Comparison of ENCODE assay signal across 1 cellular context in the genomic region with DNA sequence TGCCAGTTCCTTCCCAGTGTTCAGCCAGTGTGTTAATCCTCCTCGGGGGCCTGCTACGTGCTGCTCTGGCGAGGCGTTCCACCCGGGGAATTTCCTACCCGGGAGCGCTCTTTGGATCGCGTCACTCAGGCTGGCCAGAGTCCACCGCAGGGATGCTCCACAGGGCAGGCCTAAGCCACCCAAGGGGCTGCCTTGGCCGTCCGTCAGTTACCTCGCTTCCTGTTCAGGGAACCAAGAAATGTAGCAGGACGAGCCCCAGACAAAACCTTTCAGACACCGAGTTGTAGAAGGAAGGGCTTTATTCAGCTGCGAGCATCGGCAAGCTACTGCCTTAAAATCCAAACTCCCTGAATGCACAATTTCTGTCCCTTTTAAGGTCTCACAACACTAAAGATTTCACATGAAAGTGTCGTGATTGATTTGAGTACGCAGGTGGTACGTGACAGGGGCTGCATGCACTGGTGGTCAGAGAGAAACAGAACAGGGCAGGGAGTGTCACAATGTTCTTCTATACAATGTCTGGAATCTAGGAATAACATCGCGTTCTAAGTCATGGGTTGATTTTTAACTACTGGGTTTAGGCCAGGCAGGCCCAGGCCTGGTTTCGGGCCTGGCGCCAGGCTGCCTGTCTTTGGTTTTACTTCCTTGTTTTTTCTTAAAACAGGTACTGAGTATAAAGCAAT.
A peak's percentile ranks its signal among the peaks of the same experiment; 100 is the strongest.
TF ChIP-seq lines count a peak whose summit lies in the region.

No MANE protein-coding gene starts in this region.

TF ChIP-seq in HepG2, 621 proteins besides CTCF, POLR2A, EP300 and RAD21 (continued from another document and continues in another):
- peak; percentile 32; the same call in 1 of the 2 replicates for TF ChIP-seq ATF7-NPFF (CRISPR knock-in tag; IDR thresholded peaks at IDR 0.05; ENCODE audit: low read depth)
- TF ChIP-seq ZSCAN29 (CRISPR knock-in tag; conservative IDR thresholded peaks at IDR 0.05) = peak; percentile 71; the same call in 1 of the 2 replicates
- TF ChIP-seq, protein P1, sequence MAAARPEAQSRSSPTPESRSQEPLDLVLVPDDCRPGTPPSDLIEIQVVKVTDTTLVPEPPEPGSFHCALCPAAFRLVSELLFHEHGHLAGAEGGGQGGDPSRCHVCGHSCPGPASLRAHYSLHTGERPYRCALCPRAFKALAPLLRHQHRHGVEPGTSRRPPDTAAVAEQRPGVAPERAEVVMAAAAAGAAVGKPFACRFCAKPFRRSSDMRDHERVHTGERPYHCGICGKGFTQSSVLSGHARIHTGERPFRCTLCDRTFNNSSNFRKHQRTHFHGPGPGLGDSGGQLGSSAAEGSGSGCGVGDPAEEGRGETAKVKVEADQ (CRISPR knock-in tag; IDR thresholded peaks at IDR 0.05; ENCODE audit: borderline replicate concordance) = peak; percentile 81
- no peak for TF ChIP-seq SMARCC2 (IDR thresholded peaks at IDR 0.05)
- no peak for TF ChIP-seq CENPX (CRISPR knock-in tag; IDR thresholded peaks at IDR 0.05)
- peak; percentile 92 for TF ChIP-seq SAP130 (CRISPR knock-in tag; IDR thresholded peaks at IDR 0.05; ENCODE audit: low read depth)
- TF ChIP-seq PCBP1 (IDR thresholded peaks at IDR 0.05; ENCODE audit: borderline replicate concordance, low read depth, low read length) = no peak
- TF ChIP-seq, protein P2, sequence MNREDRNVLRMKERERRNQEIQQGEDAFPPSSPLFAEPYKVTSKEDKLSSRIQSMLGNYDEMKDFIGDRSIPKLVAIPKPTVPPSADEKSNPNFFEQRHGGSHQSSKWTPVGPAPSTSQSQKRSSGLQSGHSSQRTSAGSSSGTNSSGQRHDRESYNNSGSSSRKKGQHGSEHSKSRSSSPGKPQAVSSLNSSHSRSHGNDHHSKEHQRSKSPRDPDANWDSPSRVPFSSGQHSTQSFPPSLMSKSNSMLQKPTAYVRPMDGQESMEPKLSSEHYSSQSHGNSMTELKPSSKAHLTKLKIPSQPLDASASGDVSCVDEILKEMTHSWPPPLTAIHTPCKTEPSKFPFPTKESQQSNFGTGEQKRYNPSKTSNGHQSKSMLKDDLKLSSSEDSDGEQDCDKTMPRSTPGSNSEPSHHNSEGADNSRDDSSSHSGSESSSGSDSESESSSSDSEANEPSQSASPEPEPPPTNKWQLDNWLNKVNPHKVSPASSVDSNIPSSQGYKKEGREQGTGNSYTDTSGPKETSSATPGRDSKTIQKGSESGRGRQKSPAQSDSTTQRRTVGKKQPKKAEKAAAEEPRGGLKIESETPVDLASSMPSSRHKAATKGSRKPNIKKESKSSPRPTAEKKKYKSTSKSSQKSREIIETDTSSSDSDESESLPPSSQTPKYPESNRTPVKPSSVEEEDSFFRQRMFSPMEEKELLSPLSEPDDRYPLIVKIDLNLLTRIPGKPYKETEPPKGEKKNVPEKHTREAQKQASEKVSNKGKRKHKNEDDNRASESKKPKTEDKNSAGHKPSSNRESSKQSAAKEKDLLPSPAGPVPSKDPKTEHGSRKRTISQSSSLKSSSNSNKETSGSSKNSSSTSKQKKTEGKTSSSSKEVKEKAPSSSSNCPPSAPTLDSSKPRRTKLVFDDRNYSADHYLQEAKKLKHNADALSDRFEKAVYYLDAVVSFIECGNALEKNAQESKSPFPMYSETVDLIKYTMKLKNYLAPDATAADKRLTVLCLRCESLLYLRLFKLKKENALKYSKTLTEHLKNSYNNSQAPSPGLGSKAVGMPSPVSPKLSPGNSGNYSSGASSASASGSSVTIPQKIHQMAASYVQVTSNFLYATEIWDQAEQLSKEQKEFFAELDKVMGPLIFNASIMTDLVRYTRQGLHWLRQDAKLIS (CRISPR knock-in tag; IDR thresholded peaks at IDR 0.05) = no peak; the same call in 1 of the 2 replicates
- TF ChIP-seq FOSL2 (CRISPR knock-in tag; IDR thresholded peaks at IDR 0.05) = no peak
- peak; percentile 51; the same call in 1 of the 2 replicates for TF ChIP-seq ZNF747 (CRISPR knock-in tag; IDR thresholded peaks at IDR 0.05; ENCODE audit: borderline replicate concordance)
- TF ChIP-seq ZNF674 (CRISPR knock-in tag; IDR thresholded peaks at IDR 0.05; ENCODE audit: low read depth) = no peak
- no peak for TF ChIP-seq PRPF4 (IDR thresholded peaks at IDR 0.05; ENCODE audit: low read depth, low read length, poor library complexity, severe bottlenecking)
- TF ChIP-seq, protein P3, sequence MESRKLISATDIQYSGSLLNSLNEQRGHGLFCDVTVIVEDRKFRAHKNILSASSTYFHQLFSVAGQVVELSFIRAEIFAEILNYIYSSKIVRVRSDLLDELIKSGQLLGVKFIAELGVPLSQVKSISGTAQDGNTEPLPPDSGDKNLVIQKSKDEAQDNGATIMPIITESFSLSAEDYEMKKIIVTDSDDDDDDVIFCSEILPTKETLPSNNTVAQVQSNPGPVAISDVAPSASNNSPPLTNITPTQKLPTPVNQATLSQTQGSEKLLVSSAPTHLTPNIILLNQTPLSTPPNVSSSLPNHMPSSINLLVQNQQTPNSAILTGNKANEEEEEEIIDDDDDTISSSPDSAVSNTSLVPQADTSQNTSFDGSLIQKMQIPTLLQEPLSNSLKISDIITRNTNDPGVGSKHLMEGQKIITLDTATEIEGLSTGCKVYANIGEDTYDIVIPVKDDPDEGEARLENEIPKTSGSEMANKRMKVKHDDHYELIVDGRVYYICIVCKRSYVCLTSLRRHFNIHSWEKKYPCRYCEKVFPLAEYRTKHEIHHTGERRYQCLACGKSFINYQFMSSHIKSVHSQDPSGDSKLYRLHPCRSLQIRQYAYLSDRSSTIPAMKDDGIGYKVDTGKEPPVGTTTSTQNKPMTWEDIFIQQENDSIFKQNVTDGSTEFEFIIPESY (CRISPR knock-in tag; IDR thresholded peaks at IDR 0.05) = no peak
- TF ChIP-seq ARNTL (CRISPR knock-in tag; IDR thresholded peaks at IDR 0.05) = no peak
- TF ChIP-seq NCOA2 (CRISPR knock-in tag; IDR thresholded peaks at IDR 0.05) = 0 out of 2 replicates have a peak, but pooled peaks have one; percentile 11
- TF ChIP-seq HNRNPL (IDR thresholded peaks at IDR 0.05; ENCODE audit: low read depth, low read length) = 0 out of 2 replicates have a peak, but pooled peaks have one; percentile 52
- TF ChIP-seq, protein P4, sequence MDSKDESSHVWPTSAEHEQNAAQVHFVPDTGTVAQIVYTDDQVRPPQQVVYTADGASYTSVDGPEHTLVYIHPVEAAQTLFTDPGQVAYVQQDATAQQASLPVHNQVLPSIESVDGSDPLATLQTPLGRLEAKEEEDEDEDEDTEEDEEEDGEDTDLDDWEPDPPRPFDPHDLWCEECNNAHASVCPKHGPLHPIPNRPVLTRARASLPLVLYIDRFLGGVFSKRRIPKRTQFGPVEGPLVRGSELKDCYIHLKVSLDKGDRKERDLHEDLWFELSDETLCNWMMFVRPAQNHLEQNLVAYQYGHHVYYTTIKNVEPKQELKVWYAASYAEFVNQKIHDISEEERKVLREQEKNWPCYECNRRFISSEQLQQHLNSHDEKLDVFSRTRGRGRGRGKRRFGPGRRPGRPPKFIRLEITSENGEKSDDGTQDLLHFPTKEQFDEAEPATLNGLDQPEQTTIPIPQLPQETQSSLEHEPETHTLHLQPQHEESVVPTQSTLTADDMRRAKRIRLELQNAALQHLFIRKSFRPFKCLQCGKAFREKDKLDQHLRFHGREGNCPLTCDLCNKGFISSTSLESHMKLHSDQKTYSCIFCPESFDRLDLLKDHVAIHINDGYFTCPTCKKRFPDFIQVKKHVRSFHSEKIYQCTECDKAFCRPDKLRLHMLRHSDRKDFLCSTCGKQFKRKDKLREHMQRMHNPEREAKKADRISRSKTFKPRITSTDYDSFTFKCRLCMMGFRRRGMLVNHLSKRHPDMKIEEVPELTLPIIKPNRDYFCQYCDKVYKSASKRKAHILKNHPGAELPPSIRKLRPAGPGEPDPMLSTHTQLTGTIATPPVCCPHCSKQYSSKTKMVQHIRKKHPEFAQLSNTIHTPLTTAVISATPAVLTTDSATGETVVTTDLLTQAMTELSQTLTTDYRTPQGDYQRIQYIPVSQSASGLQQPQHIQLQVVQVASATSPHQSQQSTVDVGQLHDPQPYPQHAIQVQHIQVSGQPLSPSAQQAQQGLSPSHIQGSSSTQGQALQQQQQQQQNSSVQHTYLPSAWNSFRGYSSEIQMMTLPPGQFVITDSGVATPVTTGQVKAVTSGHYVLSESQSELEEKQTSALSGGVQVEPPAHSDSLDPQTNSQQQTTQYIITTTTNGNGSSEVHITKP (CRISPR knock-in tag; IDR thresholded peaks at IDR 0.05; ENCODE audit: low read depth) = peak; percentile 40; the same call in 1 of the 2 replicates
- TF ChIP-seq, protein P5, sequence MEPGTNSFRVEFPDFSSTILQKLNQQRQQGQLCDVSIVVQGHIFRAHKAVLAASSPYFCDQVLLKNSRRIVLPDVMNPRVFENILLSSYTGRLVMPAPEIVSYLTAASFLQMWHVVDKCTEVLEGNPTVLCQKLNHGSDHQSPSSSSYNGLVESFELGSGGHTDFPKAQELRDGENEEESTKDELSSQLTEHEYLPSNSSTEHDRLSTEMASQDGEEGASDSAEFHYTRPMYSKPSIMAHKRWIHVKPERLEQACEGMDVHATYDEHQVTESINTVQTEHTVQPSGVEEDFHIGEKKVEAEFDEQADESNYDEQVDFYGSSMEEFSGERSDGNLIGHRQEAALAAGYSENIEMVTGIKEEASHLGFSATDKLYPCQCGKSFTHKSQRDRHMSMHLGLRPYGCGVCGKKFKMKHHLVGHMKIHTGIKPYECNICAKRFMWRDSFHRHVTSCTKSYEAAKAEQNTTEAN (CRISPR knock-in tag; conservative IDR thresholded peaks at IDR 0.05) = no peak
- TF ChIP-seq ZNF430 (CRISPR knock-in tag; IDR thresholded peaks at IDR 0.05) = peak; percentile 85; the same call in 1 of the 2 replicates
- TF ChIP-seq ZBTB21 (CRISPR knock-in tag; IDR thresholded peaks at IDR 0.05) = no peak
- no peak for TF ChIP-seq HMG20A (CRISPR knock-in tag; IDR thresholded peaks at IDR 0.05; ENCODE audit: borderline replicate concordance)
- TF ChIP-seq, protein P6, sequence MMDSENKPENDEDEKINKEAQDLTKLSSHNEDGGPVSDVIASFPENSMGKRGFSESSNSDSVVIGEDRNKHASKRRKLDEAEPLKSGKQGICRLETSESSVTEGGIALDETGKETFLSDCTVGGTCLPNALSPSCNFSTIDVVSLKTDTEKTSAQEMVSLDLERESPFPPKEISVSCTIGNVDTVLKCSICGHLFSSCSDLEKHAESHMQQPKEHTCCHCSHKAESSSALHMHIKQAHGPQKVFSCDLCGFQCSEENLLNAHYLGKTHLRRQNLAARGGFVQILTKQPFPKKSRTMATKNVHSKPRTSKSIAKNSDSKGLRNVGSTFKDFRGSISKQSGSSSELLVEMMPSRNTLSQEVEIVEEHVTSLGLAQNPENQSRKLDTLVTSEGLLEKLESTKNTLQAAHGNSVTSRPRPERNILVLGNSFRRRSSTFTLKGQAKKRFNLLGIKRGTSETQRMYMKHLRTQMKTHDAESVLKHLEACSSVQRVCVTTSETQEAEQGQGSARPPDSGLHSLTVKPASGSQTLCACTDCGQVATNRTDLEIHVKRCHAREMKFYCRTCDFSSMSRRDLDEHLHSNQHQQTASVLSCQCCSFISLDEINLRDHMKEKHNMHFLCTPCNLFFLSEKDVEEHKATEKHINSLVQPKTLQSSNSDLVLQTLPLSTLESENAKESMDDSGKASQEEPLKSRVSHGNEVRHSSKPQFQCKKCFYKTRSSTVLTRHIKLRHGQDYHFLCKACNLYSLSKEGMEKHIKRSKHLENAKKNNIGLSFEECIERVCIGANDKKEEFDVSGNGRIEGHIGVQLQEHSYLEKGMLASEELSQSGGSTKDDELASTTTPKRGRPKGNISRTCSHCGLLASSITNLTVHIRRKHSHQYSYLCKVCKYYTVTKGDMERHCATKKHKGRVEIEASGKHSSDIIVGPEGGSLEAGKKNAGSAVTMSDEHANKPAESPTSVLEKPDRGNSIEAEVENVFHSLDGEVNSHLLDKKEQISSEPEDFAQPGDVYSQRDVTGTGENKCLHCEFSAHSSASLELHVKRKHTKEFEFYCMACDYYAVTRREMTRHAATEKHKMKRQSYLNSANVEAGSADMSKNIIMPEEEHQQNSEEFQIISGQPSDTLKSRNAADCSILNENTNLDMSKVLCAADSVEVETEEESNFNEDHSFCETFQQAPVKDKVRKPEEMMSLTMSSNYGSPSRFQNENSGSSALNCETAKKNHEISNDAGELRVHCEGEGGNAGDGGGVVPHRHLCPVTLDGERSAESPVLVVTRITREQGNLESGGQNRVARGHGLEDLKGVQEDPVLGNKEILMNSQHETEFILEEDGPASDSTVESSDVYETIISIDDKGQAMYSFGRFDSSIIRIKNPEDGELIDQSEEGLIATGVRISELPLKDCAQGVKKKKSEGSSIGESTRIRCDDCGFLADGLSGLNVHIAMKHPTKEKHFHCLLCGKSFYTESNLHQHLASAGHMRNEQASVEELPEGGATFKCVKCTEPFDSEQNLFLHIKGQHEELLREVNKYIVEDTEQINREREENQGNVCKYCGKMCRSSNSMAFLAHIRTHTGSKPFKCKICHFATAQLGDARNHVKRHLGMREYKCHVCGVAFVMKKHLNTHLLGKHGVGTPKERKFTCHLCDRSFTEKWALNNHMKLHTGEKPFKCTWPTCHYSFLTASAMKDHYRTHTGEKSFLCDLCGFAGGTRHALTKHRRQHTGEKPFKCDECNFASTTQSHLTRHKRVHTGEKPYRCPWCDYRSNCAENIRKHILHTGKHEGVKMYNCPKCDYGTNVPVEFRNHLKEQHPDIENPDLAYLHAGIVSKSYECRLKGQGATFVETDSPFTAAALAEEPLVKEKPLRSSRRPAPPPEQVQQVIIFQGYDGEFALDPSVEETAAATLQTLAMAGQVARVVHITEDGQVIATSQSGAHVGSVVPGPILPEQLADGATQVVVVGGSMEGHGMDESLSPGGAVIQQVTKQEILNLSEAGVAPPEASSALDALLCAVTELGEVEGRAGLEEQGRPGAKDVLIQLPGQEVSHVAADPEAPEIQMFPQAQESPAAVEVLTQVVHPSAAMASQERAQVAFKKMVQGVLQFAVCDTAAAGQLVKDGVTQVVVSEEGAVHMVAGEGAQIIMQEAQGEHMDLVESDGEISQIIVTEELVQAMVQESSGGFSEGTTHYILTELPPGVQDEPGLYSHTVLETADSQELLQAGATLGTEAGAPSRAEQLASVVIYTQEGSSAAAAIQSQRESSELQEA (CRISPR knock-in tag; IDR thresholded peaks at IDR 0.05; ENCODE audit: not compliant biosample characterization) = peak; percentile 36
- TF ChIP-seq, protein P7, sequence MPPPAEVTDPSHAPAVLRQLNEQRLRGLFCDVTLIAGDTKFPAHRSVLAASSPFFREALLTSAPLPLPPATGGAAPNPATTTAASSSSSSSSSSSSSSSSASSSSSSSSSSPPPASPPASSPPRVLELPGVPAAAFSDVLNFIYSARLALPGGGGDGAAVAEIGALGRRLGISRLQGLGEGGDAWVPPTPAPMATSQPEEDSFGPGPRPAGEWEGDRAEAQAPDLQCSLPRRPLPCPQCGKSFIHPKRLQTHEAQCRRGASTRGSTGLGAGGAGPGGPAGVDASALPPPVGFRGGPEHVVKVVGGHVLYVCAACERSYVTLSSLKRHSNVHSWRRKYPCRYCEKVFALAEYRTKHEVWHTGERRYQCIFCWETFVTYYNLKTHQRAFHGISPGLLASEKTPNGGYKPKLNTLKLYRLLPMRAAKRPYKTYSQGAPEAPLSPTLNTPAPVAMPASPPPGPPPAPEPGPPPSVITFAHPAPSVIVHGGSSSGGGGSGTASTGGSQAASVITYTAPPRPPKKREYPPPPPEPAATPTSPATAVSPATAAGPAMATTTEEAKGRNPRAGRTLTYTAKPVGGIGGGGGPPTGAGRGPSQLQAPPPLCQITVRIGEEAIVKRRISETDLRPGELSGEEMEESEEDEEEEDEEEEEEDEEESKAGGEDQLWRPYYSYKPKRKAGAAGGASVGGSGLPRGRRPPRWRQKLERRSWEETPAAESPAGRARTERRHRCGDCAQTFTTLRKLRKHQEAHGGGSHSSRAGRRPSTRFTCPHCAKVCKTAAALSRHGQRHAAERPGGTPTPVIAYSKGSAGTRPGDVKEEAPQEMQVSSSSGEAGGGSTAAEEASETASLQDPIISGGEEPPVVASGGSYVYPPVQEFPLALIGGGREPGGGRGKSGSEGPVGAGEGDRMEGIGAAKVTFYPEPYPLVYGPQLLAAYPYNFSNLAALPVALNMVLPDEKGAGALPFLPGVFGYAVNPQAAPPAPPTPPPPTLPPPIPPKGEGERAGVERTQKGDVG (CRISPR knock-in tag; IDR thresholded peaks at IDR 0.05; ENCODE audit: borderline replicate concordance) = peak; percentile 68; the same call in 1 of the 2 replicates
- no peak for TF ChIP-seq SMARCE1 (IDR thresholded peaks at IDR 0.05; ENCODE audit: borderline replicate concordance)
- no peak; the same call in 1 of the 2 replicates for TF ChIP-seq ZMAT3 (CRISPR knock-in tag; conservative IDR thresholded peaks at IDR 0.05)
- no peak for TF ChIP-seq ZNF251 (CRISPR knock-in tag; IDR thresholded peaks at IDR 0.05)
